In genomic region chr1:13664451-13664850, GRCh38 we compare ENCODE assay signal across 24 cellular contexts. TPM values are rescaled to one million over a fixed set of nuclear protein-coding genes. Genes with fewer than 3 reads are reported as not detected.
DNase-seq lines count a peak whose midpoint lies in the region; ATAC-seq and TF ChIP-seq lines count a peak whose summit lies in the region.
"Had no signal": no experiment of that assay in that cellular context is flagged by ENCODE, and none has a peak within 500 bp of the region (broad histone marks: within the 10 kb centered on the region; RNA-seq: fewer than 3 reads in every experiment).

No MANE protein-coding gene starts in this region.

- no peaks in the 10 kb centered on the region for H3K27me3 Mint-ChIP-seq in activated T-helper 1 cell treated with anti-CD3 and anti-CD28 coated beads, Interleukin-12 subunit alpha, Interleukin-12 subunit beta, Interleukin-2, Interleukin-4 antibody, amounts not matched to agents 30 ng/mL and 10 ng/mL and 1 ng/mL, durations not matched to agents 14 hours and 24 hours and 36 hours (ENCODE audit: insufficient read depth)

- TF ChIP-seq CTCF in DOHH2 (IDR thresholded peaks at IDR 0.05; ENCODE audit: low read depth, low read length, poor library complexity, severe bottlenecking) (no peak), GM13976 (IDR thresholded peaks at IDR 0.05; ENCODE audit: borderline replicate concordance, control extremely low read depth, extremely low read depth, insufficient read depth, missing control alignments) (no peak), OCI-LY7 (conservative IDR thresholded peaks at IDR 0.05; ENCODE audit: low read length) (no peak), foreskin keratinocyte (conservative IDR thresholded peaks at IDR 0.05) (no peak), adrenal gland (IDR thresholded peaks at IDR 0.05) (no peak)

- in situ Hi-C loops in GM13976 (cut with MboI; ENCODE audit: low sequenced_read_pairs, unreplicated experiment): loop anchor here (10.0 to 25.0 kb wide), 2 partner anchors 140 to 298 kb away; no protein-coding TSS in a partner anchor

- H2AFZ ChIP-seq in OCI-LY7 (ENCODE audit: low read length): peak overlapping the region; percentile 56; the same call in 1 of the 2 replicates
- H2AFZ ChIP-seq: PC-9 had no signal

- TF ChIP-seq POLR2A in adrenal gland (IDR thresholded peaks at IDR 0.05): no peak

- H3K27me3 ChIP-seq in DOHH2 (ENCODE audit: control insufficient read depth, low read length) (no peaks in the 10 kb centered on the region), foreskin keratinocyte (no peaks in the 10 kb centered on the region), adrenal gland (no peaks in the 10 kb centered on the region)
- H3K27me3 ChIP-seq: SJSA1, stomach, upper lobe of left lung had no signal

- POLR2A ChIA-PET in OCI-LY7 (lab: Charles Lee): interaction anchor here (1.0 kb wide), 1 partner anchor 61 kb away, joined by 3 read pairs; no protein-coding TSS in a partner anchor

- no peaks in the 10 kb centered on the region for H3K9me2 ChIP-seq in DOHH2 (replicated peaks; ENCODE audit: control insufficient read depth, low read length)
- H3K9me2 ChIP-seq in OCI-LY7 (ENCODE audit: insufficient read depth, low read length): no peaks in the 10 kb centered on the region

- H3K9me3 ChIP-seq in DOHH2 (ENCODE audit: control insufficient read depth, insufficient read depth, low read length) (no peaks in the 10 kb centered on the region), OCI-LY7 (ENCODE audit: low read length) (no peaks in the 10 kb centered on the region), adrenal gland (replicated peaks in 1 of 3) (no peaks in the 10 kb centered on the region)
- H3K9me3 ChIP-seq: SJSA1, upper lobe of left lung had no signal

- peaks cover under 1% of the 10 kb centered on the region for H3K9me3 Mint-ChIP-seq in activated T-helper 1 cell treated with anti-CD3 and anti-CD28 coated beads, Interleukin-12 subunit alpha, Interleukin-12 subunit beta, Interleukin-2, Interleukin-4 antibody, amounts not matched to agents 30 ng/mL and 10 ng/mL and 1 ng/mL, durations not matched to agents 14 hours and 24 hours and 36 hours
- H3K9me3 Mint-ChIP-seq: central memory CD8-positive, alpha-beta T cell had no signal

- H3K4me3 Mint-ChIP-seq in activated T-helper 1 cell treated with anti-CD3 and anti-CD28 coated beads, Interleukin-12 subunit alpha, Interleukin-12 subunit beta, Interleukin-2, Interleukin-4 antibody, amounts not matched to agents 30 ng/mL and 10 ng/mL and 1 ng/mL, durations not matched to agents 14 hours and 24 hours and 36 hours: no peak overlapping the region
- H3K4me3 Mint-ChIP-seq: B cell; central memory CD8-positive, alpha-beta T cell; HFFc6; natural killer cell treated with Interleukin-12 subunit alpha and Interleukin-12 subunit beta and Interleukin-15 and Interleukin-18, amount 100 ng/mL, for 72 hours; T-helper 17 cell had no signal

- H4K20me1 ChIP-seq in DOHH2 (ENCODE audit: control insufficient read depth, insufficient read depth, low read depth, low read length) (no peaks in the 10 kb centered on the region), OCI-LY7 (ENCODE audit: insufficient read depth, low read length) (no peaks in the 10 kb centered on the region)

- no TSS peak for BruUV-seq in OCI-LY7 (replicated peaks; lab: Mats Ljungman, UMichigan)

- CTCF ChIA-PET in OCI-LY7 (lab: Charles Lee; ENCODE audit: unreplicated experiment): interaction anchor here (1.0 to 2.1 kb wide), 2 partner anchors 61 to 149 kb away, joined by 3 to 8 read pairs; no protein-coding TSS in a partner anchor

- peaks cover 56% of the 10 kb centered on the region for H3K4me1 ChIP-seq in DOHH2 (ENCODE audit: control insufficient read depth, low read length)
- H3K4me1 ChIP-seq in OCI-LY7 (ENCODE audit: insufficient read depth, low read length, poor library complexity, severe bottlenecking): peaks cover 55% of the 10 kb centered on the region
- H3K4me1 ChIP-seq in foreskin keratinocyte: peaks cover 16% of the 10 kb centered on the region
- no peaks in the 10 kb centered on the region for H3K4me1 ChIP-seq in adrenal gland (replicated peaks in 1 of 2)

- no peaks in the 10 kb centered on the region for H3K36me3 ChIP-seq in DOHH2 (ENCODE audit: control insufficient read depth, low read length)
- H3K36me3 ChIP-seq in OCI-LY7 (ENCODE audit: insufficient read depth, low read length): no peaks in the 10 kb centered on the region
- H3K36me3 ChIP-seq in adrenal gland (replicated peaks in 1 of 2): no peaks in the 10 kb centered on the region
- H3K36me3 ChIP-seq: SJSA1, stomach, upper lobe of left lung, WERI-Rb-1 had no signal

- H3F3A ChIP-seq in DOHH2 (ENCODE audit: control insufficient read depth, insufficient read depth): peaks cover 13% of the 10 kb centered on the region

- peak; percentile 80 for ATAC-seq in foreskin keratinocyte
- ATAC-seq in GM18861 (IDR thresholded peaks at IDR 0.05; ENCODE audit: unreplicated experiment): no peak
- ATAC-seq: K562; left colon; natural killer cell treated with Interleukin-12 subunit alpha and Interleukin-12 subunit beta and Interleukin-15 and Interleukin-18, amount 100 ng/mL, for 72 hours; T-helper 17 cell had no signal

- 60 to 86% (median 75%) methylated on average over 1 of the region's 1 CpG for WGBS in adrenal gland, 4 donors

- H3K36me3 Mint-ChIP-seq in activated T-helper 1 cell treated with anti-CD3 and anti-CD28 coated beads, Interleukin-12 subunit alpha, Interleukin-12 subunit beta, Interleukin-2, Interleukin-4 antibody, amounts not matched to agents 30 ng/mL and 10 ng/mL and 1 ng/mL, durations not matched to agents 14 hours and 24 hours and 36 hours (ENCODE audit: low read depth): no peaks in the 10 kb centered on the region

- H3K27ac ChIP-seq in DOHH2 (ENCODE audit: low read depth, low read length): no peak overlapping the region
- H3K27ac ChIP-seq in OCI-LY7 (ENCODE audit: low read depth, low read length, poor library complexity, severe bottlenecking): no peak overlapping the region
- H3K27ac ChIP-seq in foreskin keratinocyte: peak overlapping the region; percentile 50
- H3K27ac ChIP-seq in adrenal gland: no peak overlapping the region
- H3K27ac ChIP-seq: PC-9, SJSA1, stomach, upper lobe of left lung, WERI-Rb-1 had no signal

- DNase-seq in GM13976 (ENCODE audit: low spot score) (peak; percentile 29), OCI-LY7 (ENCODE audit: low spot score) (no peak), foreskin keratinocyte (peak; percentile 96 to 97), adrenal gland (no peak)
- no peak for DNase-seq in activated T-helper 1 cell treated with anti-CD3 and anti-CD28 coated beads, Interleukin-12 subunit alpha, Interleukin-12 subunit beta, Interleukin-2, Interleukin-4 antibody, amounts not matched to agents 30 ng/mL and 10 ng/mL and 1 ng/mL, durations not matched to agents 14 hours and 24 hours and 36 hours (ENCODE audit: low spot score)
- DNase-seq: Calu3; HFFc6; left colon; NCI-H1092; NCI-H2107; NCI-H526; PC-9; stimulated activated CD4-positive, alpha-beta T cell treated with anti-CD3 and anti-CD28 coated beads, Interleukin-2, amount 100 ng/mL, for 24 hours; stomach; T-helper 17 cell; WERI-Rb-1 had no signal

- H3K79me2 ChIP-seq in DOHH2 (ENCODE audit: control insufficient read depth, low read length) (peaks cover 8% of the 10 kb centered on the region), OCI-LY7 (ENCODE audit: insufficient read depth, low read depth, low read length) (no peaks in the 10 kb centered on the region)

- peaks cover 6% of the 10 kb centered on the region for H3K4me1 Mint-ChIP-seq in activated T-helper 1 cell treated with anti-CD3 and anti-CD28 coated beads, Interleukin-12 subunit alpha, Interleukin-12 subunit beta, Interleukin-2, Interleukin-4 antibody, amounts not matched to agents 30 ng/mL and 10 ng/mL and 1 ng/mL, durations not matched to agents 14 hours and 24 hours and 36 hours (ENCODE audit: low read depth)
- H3K4me1 Mint-ChIP-seq: central memory CD8-positive, alpha-beta T cell had no signal

- H3K4me3 ChIP-seq in DOHH2 (ENCODE audit: low read length): no peak overlapping the region
- H3K4me3 ChIP-seq in OCI-LY7 (ENCODE audit: low read depth, low read length, poor library complexity, severe bottlenecking): no peak overlapping the region
- H3K4me3 ChIP-seq in adrenal gland: no peak overlapping the region
- H3K4me3 ChIP-seq: K562, PC-9, SJSA1, stomach, upper lobe of left lung had no signal

- intact Hi-C loops in OCI-LY7 (cut with micrococcal nuclease; ENCODE audit: unreplicated experiment): loop anchor here (2.0 kb wide), 1 partner anchor 296 kb away; no protein-coding TSS in a partner anchor
- intact Hi-C loops in adrenal gland (cut with DNase I): loop anchor here in 1 of 2 donors (2.0 to 10.0 kb wide), 3 partner anchors 60 to 296 kb away; no protein-coding TSS in a partner anchor
- intact Hi-C loops in activated T-helper 1 cell treated with anti-CD3 and anti-CD28 coated beads, Interleukin-12 subunit alpha, Interleukin-12 subunit beta, Interleukin-2, Interleukin-4 antibody, amounts not matched to agents 30 ng/mL and 10 ng/mL and 1 ng/mL, durations not matched to agents 14 hours and 24 hours and 36 hours (cut with micrococcal nuclease): no loop called here

- 0 out of 2 replicates have a peak overlapping the region, but pooled peaks have one; percentile 3 for H3K4me2 ChIP-seq in DOHH2 (ENCODE audit: low read length)
- no peak overlapping the region for H3K4me2 ChIP-seq in OCI-LY7 (ENCODE audit: low read length)
- H3K4me2 ChIP-seq: PC-9 had no signal

- H3K27ac Mint-ChIP-seq in activated T-helper 1 cell treated with anti-CD3 and anti-CD28 coated beads, Interleukin-12 subunit alpha, Interleukin-12 subunit beta, Interleukin-2, Interleukin-4 antibody, amounts not matched to agents 30 ng/mL and 10 ng/mL and 1 ng/mL, durations not matched to agents 14 hours and 24 hours and 36 hours: no peak overlapping the region
- H3K27ac Mint-ChIP-seq: B cell; HFFc6; natural killer cell treated with Interleukin-12 subunit alpha and Interleukin-12 subunit beta and Interleukin-15 and Interleukin-18, amount 100 ng/mL, for 72 hours; T-helper 17 cell had no signal

RNA-seq across cellular contexts. Expression of gene PRDM2, which starts 35.5 kb away (rescaled TPM):
- total RNA-seq in OCI-LY7 (2014; rRNA removed; shearing (Covaris generic)): 38.7 and 47.6 TPM in 2 replicates
- total RNA-seq in OCI-LY7 (2022) (98.2 and 109 TPM in 2 replicates), foreskin keratinocyte (19.0 and 19.1 TPM in 2 replicates), adrenal gland (10 to 100 TPM; 17.9 to 45.3 (median 31.4) TPM)
- polyA plus RNA-seq in foreskin keratinocyte (5.2 and 6.0 TPM in 2 replicates), adrenal gland (10 to 100 TPM; 12.5 to 29.8 (median 28.2) TPM)
- 48.5 and 50.4 TPM in 2 replicates for total RNA-seq in activated T-helper 1 cell treated with anti-CD3 and anti-CD28 coated beads, Interleukin-12 subunit alpha, Interleukin-12 subunit beta, Interleukin-2, Interleukin-4 antibody, amounts not matched to agents 30 ng/mL and 10 ng/mL and 1 ng/mL, durations not matched to agents 14 hours and 24 hours and 36 hours

Comparison
In these comparisons a context has a peak if more than half of its experiments do, and no peak if none do; other contexts are left out.
1. DNase-seq: peak in GM13976 (single experiment) and foreskin keratinocyte (2 of 2); none in OCI-LY7 (single experiment), adrenal gland (0 of 7) and activated T-helper 1 cell treated with anti-CD3 and anti-CD28 coated beads, Interleukin-12 subunit alpha, Interleukin-12 subunit beta, Interleukin-2, Interleukin-4 antibody, amounts not matched to agents 30 ng/mL and 10 ng/mL and 1 ng/mL, durations not matched to agents 14 hours and 24 hours and 36 hours (single experiment).